Comparison of ENCODE assay signal across 14 cellular contexts in genomic region chr9:88828492-88828974, GRCh38.
"Had no signal": no experiment of that assay in that cellular context is flagged by ENCODE, and none has a peak within 500 bp of the region (broad histone marks: within the 10 kb centered on the region; RNA-seq: fewer than 3 reads in every experiment).

No MANE protein-coding gene starts in this region.

- DNase-seq: activated CD4-positive, alpha-beta T cell treated with anti-CD3 and anti-CD28 coated beads, Interleukin-2, amount 50 U/mL, for 4 hours; amygdala; head of caudate nucleus; left cardiac atrium; naive B cell; pancreas; SJCRH30 had no signal

- H3K36me3 Mint-ChIP-seq: activated naive CD4-positive, alpha-beta T cell treated with anti-CD3 and anti-CD28 coated beads, Interleukin-2, amount 50 U/mL, for 24 hours; brain; naive B cell; stimulated activated memory B cell treated with anti-CD40 and anti-IgM and Interleukin-4, amounts not matched to agents 10 μg/mL and 1 μg/mL and 100 μg/mL, for 72 hours had no signal

- H3K4me1 Mint-ChIP-seq: activated naive CD4-positive, alpha-beta T cell treated with anti-CD3 and anti-CD28 coated beads, Interleukin-2, amount 50 U/mL, for 24 hours; activated T-helper 17 cell treated with anti-CD3 and anti-CD28 coated beads, Interleukin-2, amount 50 U/mL, for 72 hours; stimulated activated memory B cell treated with anti-CD40 and anti-IgM and Interleukin-4, amounts not matched to agents 10 μg/mL and 1 μg/mL and 100 μg/mL, for 72 hours had no signal

- H3K27ac ChIP-seq: epithelial cell of prostate, foreskin keratinocyte, pancreas, SJCRH30 had no signal

- H3K27me3 ChIP-seq: foreskin keratinocyte, pancreas had no signal

- H3K9me3 Mint-ChIP-seq: activated naive CD4-positive, alpha-beta T cell treated with anti-CD3 and anti-CD28 coated beads, Interleukin-2, amount 50 U/mL, for 24 hours; activated T-helper 17 cell treated with anti-CD3 and anti-CD28 coated beads, Interleukin-2, amount 50 U/mL, for 72 hours; stimulated activated memory B cell treated with anti-CD40 and anti-IgM and Interleukin-4, amounts not matched to agents 10 μg/mL and 1 μg/mL and 100 μg/mL, for 72 hours; T-helper 2 cell treated with Interferon-gamma antibody and Interleukin-4, amounts not matched to agents 5 μg/mL and 100 μg/mL, for 36 hours had no signal

- H3K36me3 ChIP-seq: pancreas, SJCRH30 had no signal

- H3K4me1 ChIP-seq: foreskin keratinocyte, pancreas, SJCRH30 had no signal

- H3K4me3 ChIP-seq: pancreas, SJCRH30 had no signal

- H3K27ac Mint-ChIP-seq: activated naive CD4-positive, alpha-beta T cell treated with anti-CD3 and anti-CD28 coated beads, Interleukin-2, amount 50 U/mL, for 24 hours; activated T-helper 17 cell treated with anti-CD3 and anti-CD28 coated beads, Interleukin-2, amount 50 U/mL, for 72 hours; stimulated activated memory B cell treated with anti-CD40 and anti-IgM and Interleukin-4, amounts not matched to agents 10 μg/mL and 1 μg/mL and 100 μg/mL, for 72 hours; T-helper 2 cell treated with Interferon-gamma antibody and Interleukin-4, amounts not matched to agents 5 μg/mL and 100 μg/mL, for 36 hours had no signal

- H3K9me3 ChIP-seq: pancreas, SJCRH30 had no signal

- H3K4me3 Mint-ChIP-seq: activated naive CD4-positive, alpha-beta T cell treated with anti-CD3 and anti-CD28 coated beads, Interleukin-2, amount 50 U/mL, for 24 hours; activated T-helper 17 cell treated with anti-CD3 and anti-CD28 coated beads, Interleukin-2, amount 50 U/mL, for 72 hours; naive B cell; stimulated activated memory B cell treated with anti-CD40 and anti-IgM and Interleukin-4, amounts not matched to agents 10 μg/mL and 1 μg/mL and 100 μg/mL, for 72 hours; T-helper 2 cell treated with Interferon-gamma antibody and Interleukin-4, amounts not matched to agents 5 μg/mL and 100 μg/mL, for 36 hours had no signal
